Comparison of ENCODE assay signal across 23 cellular contexts in genomic region chr10:116126239-116126638, GRCh38.
"Had no signal": no experiment of that assay in that cellular context is flagged by ENCODE, and none has a peak within 500 bp of the region (broad histone marks: within the 10 kb centered on the region; RNA-seq: fewer than 3 reads in every experiment).

No MANE protein-coding gene starts in this region.

- H3K36me3 ChIP-seq: left ventricle myocardium inferior, lower lobe of right lung, spleen, stomach, thoracic aorta had no signal

- H3K27me3 Mint-ChIP-seq: memory B cell had no signal

- ATAC-seq: lower lobe of right lung, psoas muscle had no signal

- H3K27me3 ChIP-seq: right lobe of liver, spleen, stomach had no signal

- H3K36me3 Mint-ChIP-seq: immature natural killer cell, memory B cell had no signal

- H3K4me1 ChIP-seq: left ventricle myocardium inferior, lower lobe of right lung, psoas muscle, right lobe of liver, spleen, stomach had no signal

- H3K4me3 Mint-ChIP-seq: endodermal cell, immature natural killer cell, memory B cell, nephron had no signal

- H3K9me3 Mint-ChIP-seq: endodermal cell had no signal

- H3K4me3 ChIP-seq: coronary artery, left ventricle myocardium inferior, lower lobe of right lung, psoas muscle, right lobe of liver, spleen, stomach, thoracic aorta had no signal

- H3K4me1 Mint-ChIP-seq: endodermal cell, immature natural killer cell, memory B cell had no signal

- H3K27ac Mint-ChIP-seq: endodermal cell, immature natural killer cell, memory B cell, nephron had no signal

- H3K27ac ChIP-seq: coronary artery, left ventricle myocardium inferior, lower lobe of right lung, psoas muscle, right lobe of liver, spleen, stomach, thoracic aorta had no signal

- H3K9me3 ChIP-seq: lower lobe of right lung, psoas muscle, stomach, thoracic aorta had no signal

- DNase-seq: central memory CD4-positive, alpha-beta T cell; effector CD4-positive, alpha-beta T cell; endodermal cell; erythroblast; immature natural killer cell; left ventricle myocardium inferior; lower lobe of right lung; midbrain; psoas muscle; retina; right lobe of liver; spleen; stimulated activated CD4-positive, alpha-beta T cell treated with anti-CD3 and anti-CD28 coated beads, Interleukin-15, amount 100 ng/mL, for 24 hours; stimulated activated CD4-positive, alpha-beta T cell treated with anti-CD3 and anti-CD28 coated beads, Interleukin-1b, Interleukin-23, amount 100 ng/mL, for 48 hours; stimulated activated CD4-positive, alpha-beta T cell treated with anti-CD3 and anti-CD28 coated beads, Interleukin-4, amount 100 ng/mL, for 4 hours; stimulated activated naive CD4-positive, alpha-beta T cell; stomach; substantia nigra; trophoblast cell had no signal
